ENCODE assay signal across 16 cellular contexts in the genomic region with DNA sequence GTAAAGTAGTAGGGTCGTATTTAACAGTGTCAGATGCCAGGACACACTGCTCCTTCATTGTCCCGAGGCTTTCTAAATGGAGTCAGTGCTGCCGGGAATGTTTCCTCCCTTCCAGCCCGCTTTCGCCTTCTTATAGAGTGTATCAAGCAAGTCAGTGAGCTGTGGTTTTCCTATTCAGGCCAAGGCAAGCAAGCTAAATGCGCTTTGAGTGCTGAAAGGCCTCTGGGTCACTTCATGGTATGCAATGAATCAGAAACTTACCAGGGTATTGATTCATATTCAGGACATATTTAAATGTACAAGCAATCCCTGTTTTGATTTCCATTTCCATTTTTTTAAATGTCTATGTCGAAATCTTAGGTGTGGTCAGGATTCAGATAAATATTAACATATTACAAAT.
DNase-seq lines count a peak whose midpoint lies in the region; ATAC-seq and TF ChIP-seq lines count a peak whose summit lies in the region.
"Had no signal": no experiment of that assay in that cellular context is flagged by ENCODE, and none has a peak within 500 bp of the region (broad histone marks: within the 10 kb centered on the region; RNA-seq: fewer than 3 reads in every experiment).

No MANE protein-coding gene starts in this region.

- H3K4me3 ChIP-seq in fibroblast of lung (replicated peaks in 1 of 4; ENCODE audit: control extremely low read depth in 1 of 4, insufficient read depth in 1 of 4, low read depth in 3 of 4, low read length in 4 of 4): no peak overlapping the region
- H3K4me3 ChIP-seq in osteoblast (ENCODE audit: insufficient read depth, low read length): no peak overlapping the region
- H3K4me3 ChIP-seq: K562, mucosa of descending colon had no signal

- H3K27me3 Mint-ChIP-seq in natural killer cell treated with Interleukin-12 subunit alpha and Interleukin-12 subunit beta and Interleukin-15 and Interleukin-18, amount 100 ng/mL, for 72 hours: no peaks in the 10 kb centered on the region
- H3K27me3 Mint-ChIP-seq: activated naive CD8-positive, alpha-beta T cell treated with anti-CD3 and anti-CD28 coated beads, Interleukin-2, amount 10 ng/mL, durations not matched to agents 7 days and 5 days; CD4-positive, CD25-positive, alpha-beta regulatory T cell had no signal

- no peak overlapping the region for H3K9ac ChIP-seq in fibroblast of lung (ENCODE audit: insufficient read depth, low read length)

- H3K4me3 Mint-ChIP-seq in natural killer cell treated with Interleukin-12 subunit alpha and Interleukin-12 subunit beta and Interleukin-15 and Interleukin-18, amount 100 ng/mL, for 72 hours: no peak overlapping the region
- H3K4me3 Mint-ChIP-seq: activated naive CD8-positive, alpha-beta T cell treated with anti-CD3 and anti-CD28 coated beads, Interleukin-2, amount 10 ng/mL, durations not matched to agents 7 days and 5 days; CD4-positive, CD25-positive, alpha-beta regulatory T cell had no signal

- no peak overlapping the region for H3K27ac Mint-ChIP-seq in natural killer cell treated with Interleukin-12 subunit alpha and Interleukin-12 subunit beta and Interleukin-15 and Interleukin-18, amount 100 ng/mL, for 72 hours
- H3K27ac Mint-ChIP-seq: activated naive CD8-positive, alpha-beta T cell treated with anti-CD3 and anti-CD28 coated beads, Interleukin-2, amount 10 ng/mL, durations not matched to agents 7 days and 5 days; CD4-positive, CD25-positive, alpha-beta regulatory T cell had no signal

- H3K27ac ChIP-seq in RWPE1 (no peak overlapping the region; the same call in 1 of the 2 replicates), fibroblast of lung (ENCODE audit: insufficient read depth, low read length) (no peak overlapping the region), osteoblast (ENCODE audit: low read depth, low read length) (peak overlapping the region; percentile 34)

- no peaks in the 10 kb centered on the region for H4K20me1 ChIP-seq in fibroblast of lung (ENCODE audit: control insufficient read depth, extremely low read depth, insufficient read depth, low read length)
- H4K20me1 ChIP-seq in osteoblast (ENCODE audit: insufficient read depth, low read length): no peaks in the 10 kb centered on the region

- H3K9me3 ChIP-seq in fibroblast of lung (ENCODE audit: control insufficient read depth, insufficient read depth, low read depth, low read length): no peaks in the 10 kb centered on the region
- H3K9me3 ChIP-seq in osteoblast (ENCODE audit: low read depth, low read length): no peaks in the 10 kb centered on the region
- H3K9me3 ChIP-seq: mucosa of descending colon had no signal

- no peak overlapping the region for H3K4me2 ChIP-seq in fibroblast of lung (ENCODE audit: extremely low read depth, insufficient read depth, low read length)
- H3K4me2 ChIP-seq in osteoblast (ENCODE audit: insufficient read depth, low read length): peak overlapping the region; percentile 56

- H3K79me2 ChIP-seq in fibroblast of lung (ENCODE audit: control insufficient read depth, insufficient read depth, low read length) (no peaks in the 10 kb centered on the region), osteoblast (ENCODE audit: insufficient read depth, low read length) (no peaks in the 10 kb centered on the region)

- H3K36me3 Mint-ChIP-seq in natural killer cell treated with Interleukin-12 subunit alpha and Interleukin-12 subunit beta and Interleukin-15 and Interleukin-18, amount 100 ng/mL, for 72 hours: no peaks in the 10 kb centered on the region
- H3K36me3 Mint-ChIP-seq: activated naive CD8-positive, alpha-beta T cell treated with anti-CD3 and anti-CD28 coated beads, Interleukin-2, amount 10 ng/mL, durations not matched to agents 7 days and 5 days; CD4-positive, CD25-positive, alpha-beta regulatory T cell had no signal

- H3K27me3 ChIP-seq in fibroblast of lung (ENCODE audit: control insufficient read depth, insufficient read depth, low read length): no peaks in the 10 kb centered on the region
- peaks cover 4% of the 10 kb centered on the region for H3K27me3 ChIP-seq in osteoblast (ENCODE audit: insufficient read depth, low read length)

- peaks cover 9% of the 10 kb centered on the region for H3K9me3 Mint-ChIP-seq in natural killer cell treated with Interleukin-12 subunit alpha and Interleukin-12 subunit beta and Interleukin-15 and Interleukin-18, amount 100 ng/mL, for 72 hours

- no peak for ATAC-seq in natural killer cell treated with Interleukin-12 subunit alpha and Interleukin-12 subunit beta and Interleukin-15 and Interleukin-18, amount 100 ng/mL, for 72 hours
- ATAC-seq: activated CD4-positive, CD25-positive, alpha-beta regulatory T cell treated with anti-CD3 and anti-CD28 coated beads, Interleukin-2, amount 50 U/mL, for 24 hours; K562; mucosa of descending colon had no signal

- DNase-seq in EL (peak; percentile 92), RWPE1 (ENCODE audit: low spot score) (peak; percentile 78), fibroblast of lung (ENCODE audit: low read depth in 2 of 2) (peak; percentile 95 to 97), osteoblast (ENCODE audit: insufficient read length, low spot score, missing footprints) (peak; percentile 77), A172 (ENCODE audit: low spot score) (no peak), cortex of kidney (lab: John Stamatoyannopoulos, UW) (no peak), NCI-H1048 (lab: John Stamatoyannopoulos, UW) (no peak)
- no peak for DNase-seq in natural killer cell treated with Interleukin-12 subunit alpha and Interleukin-12 subunit beta and Interleukin-15 and Interleukin-18, amount 100 ng/mL, for 72 hours (ENCODE audit: low spot score)
- DNase-seq: activated naive CD8-positive, alpha-beta T cell treated with anti-CD3 and anti-CD28 coated beads, Interleukin-2, amount 10 ng/mL, durations not matched to agents 7 days and 5 days; CD4-positive, CD25-positive, alpha-beta regulatory T cell; kidney; mucosa of descending colon; NCI-H146; NCI-H510A had no signal

- H3K36me3 ChIP-seq in fibroblast of lung (ENCODE audit: control insufficient read depth, insufficient read depth, low read length) (no peaks in the 10 kb centered on the region), osteoblast (ENCODE audit: insufficient read depth, low read length) (no peaks in the 10 kb centered on the region)

- H3K4me1 ChIP-seq in fibroblast of lung (ENCODE audit: control insufficient read depth, extremely low read depth, insufficient read depth, low read length): no peaks in the 10 kb centered on the region
- peaks cover 19% of the 10 kb centered on the region for H3K4me1 ChIP-seq in osteoblast (ENCODE audit: insufficient read depth, low read length)

- H3K4me1 Mint-ChIP-seq in natural killer cell treated with Interleukin-12 subunit alpha and Interleukin-12 subunit beta and Interleukin-15 and Interleukin-18, amount 100 ng/mL, for 72 hours (ENCODE audit: low read depth in 2 of 2): no peaks in the 10 kb centered on the region
- H3K4me1 Mint-ChIP-seq: activated naive CD8-positive, alpha-beta T cell treated with anti-CD3 and anti-CD28 coated beads, Interleukin-2, amount 10 ng/mL, durations not matched to agents 7 days and 5 days; CD4-positive, CD25-positive, alpha-beta regulatory T cell had no signal

- no peak overlapping the region for H2AFZ ChIP-seq in fibroblast of lung (ENCODE audit: low read length)
- H2AFZ ChIP-seq in osteoblast (ENCODE audit: low read length): no peak overlapping the region

- CTCF ChIA-PET in RWPE1 (lab: Yijun Ruan, JAX): interaction anchor here (1.0 kb wide), 1 partner anchor 24 kb away, joined by 3 read pairs; no protein-coding TSS in a partner anchor

- POLR2A ChIA-PET in RWPE1 (lab: Yijun Ruan, JAX; ENCODE audit: low non-redundant PET): no interaction called here

- no peak for TF ChIP-seq CTCF in RWPE1 (conservative IDR thresholded peaks at IDR 0.05; ENCODE audit: low read depth)
- no peak for TF ChIP-seq CTCF in fibroblast of lung (conservative IDR thresholded peaks at IDR 0.05 in 1 of 2, IDR thresholded peaks at IDR 0.05 in 1 of 2; ENCODE audit: low read depth in 1 of 2, low read length in 2 of 2)
- no peak for TF ChIP-seq CTCF in osteoblast (IDR thresholded peaks at IDR 0.05; ENCODE audit: extremely low read depth, low read depth, low read length)

Comparison
In these comparisons a context has a peak if more than half of its experiments do, and no peak if none do; other contexts are left out.
1. DNase-seq: peak in EL (single experiment), RWPE1 (single experiment), fibroblast of lung (2 of 2) and osteoblast (single experiment); none in natural killer cell treated with Interleukin-12 subunit alpha and Interleukin-12 subunit beta and Interleukin-15 and Interleukin-18, amount 100 ng/mL, for 72 hours (single experiment), A172 (single experiment), cortex of kidney (single experiment) and NCI-H1048 (single experiment).